Comparison of ENCODE assay signal across 16 cellular contexts in genomic region chr14:93832665-93833064, GRCh38. TPM values are rescaled to one million over a fixed set of nuclear protein-coding genes. Genes with fewer than 3 reads are reported as not detected.
DNase-seq lines count a peak whose midpoint lies in the region; ATAC-seq and TF ChIP-seq lines count a peak whose summit lies in the region.
"Had no signal": no experiment of that assay in that cellular context is flagged by ENCODE, and none has a peak within 500 bp of the region (broad histone marks: within the 10 kb centered on the region; RNA-seq: fewer than 3 reads in every experiment).

No MANE protein-coding gene starts in this region.

- H3K4me2 ChIP-seq in trophoblast cell (ENCODE audit: low read length): no peak overlapping the region

- H4K8ac ChIP-seq in trophoblast cell (ENCODE audit: low read depth, low read length): no peak overlapping the region

- H3K27ac Mint-ChIP-seq in activated CD8-positive, alpha-beta T cell treated with anti-CD3 and anti-CD28 coated beads for 36 hours: no peak overlapping the region
- H3K27ac Mint-ChIP-seq: activated naive CD4-positive, alpha-beta T cell treated with anti-CD3 and anti-CD28 coated beads for 36 hours had no signal

- DNase-seq in Ammon's horn (ENCODE audit: low spot score) (peak; percentile 25), NCI-H446 treated with DMSO at 0.1 percent for 48 hours (lab: John Stamatoyannopoulos, UW) (peak; percentile 77), left ventricle myocardium inferior (peak; percentile 48), trophoblast cell (no peak), HUDEP-2 (lab: John Stamatoyannopoulos, UW; ENCODE audit: unreplicated experiment in 76 of 76) (no peak), gastrocnemius medialis (no peak)
- DNase-seq in activated CD8-positive, alpha-beta T cell treated with anti-CD3 and anti-CD28 coated beads for 36 hours: no peak
- DNase-seq: activated naive CD4-positive, alpha-beta T cell treated with anti-CD3 and anti-CD28 coated beads for 36 hours; foreskin melanocyte; NCI-H2227 treated with DMSO at 0.1 percent for 48 hours had no signal

- TF ChIP-seq EP300 in Ishikawa (IDR thresholded peaks at IDR 0.05; ENCODE audit: borderline replicate concordance): no peak

- H3K9me3 Mint-ChIP-seq in activated CD8-positive, alpha-beta T cell treated with anti-CD3 and anti-CD28 coated beads for 36 hours: peaks cover 9% of the 10 kb centered on the region

- no peak overlapping the region for H2BK120ac ChIP-seq in trophoblast cell (ENCODE audit: insufficient read depth, low read length, poor library complexity)

- no peak overlapping the region for H3K14ac ChIP-seq in trophoblast cell (ENCODE audit: low read length)

- no peaks in the 10 kb centered on the region for H3K9me3 ChIP-seq in left ventricle myocardium inferior (replicated peaks)
- H3K9me3 ChIP-seq in trophoblast cell (ENCODE audit: insufficient read depth, low read depth, low read length): no peaks in the 10 kb centered on the region
- H3K9me3 ChIP-seq in gastrocnemius medialis: no peaks in the 10 kb centered on the region
- H3K9me3 ChIP-seq: Peyer's patch had no signal

- in situ Hi-C loops in gastrocnemius medialis (cut with MboI; ENCODE audit: low sequenced_read_pairs in 4 of 4): no loop called here

- CTCF ChIA-PET in activated CD8-positive, alpha-beta T cell treated with anti-CD3 and anti-CD28 coated beads for 36 hours (lab: Charles Lee): interaction anchor here (0.8 kb wide), 1 partner anchor 27 kb away, joined by 3 read pairs; no protein-coding TSS in a partner anchor

- H2BK12ac ChIP-seq in trophoblast cell (ENCODE audit: low read length): no peak overlapping the region

- H3K4me1 ChIP-seq in left ventricle myocardium inferior (no peaks in the 10 kb centered on the region), trophoblast cell (ENCODE audit: control insufficient read depth in 1 of 2, insufficient read depth in 2 of 2, low read length in 2 of 2) (peaks cover 0 to 4% of the 10 kb centered on the region in 2 experiments), gastrocnemius medialis (no peaks in the 10 kb centered on the region)
- H3K4me1 ChIP-seq: parathyroid adenoma, Peyer's patch had no signal

- H3K4me3 ChIP-seq in left ventricle myocardium inferior (no peak overlapping the region), trophoblast cell (ENCODE audit: low read depth, low read length) (no peak overlapping the region), gastrocnemius medialis (no peak overlapping the region)
- H3K4me3 ChIP-seq: cardiac muscle cell, Peyer's patch had no signal

- H2AFZ ChIP-seq in trophoblast cell (ENCODE audit: insufficient read depth, low read length, poor library complexity): no peak overlapping the region
- H2AFZ ChIP-seq: parathyroid adenoma had no signal

- H3K4ac ChIP-seq in trophoblast cell (ENCODE audit: low read depth, low read length): no peak overlapping the region

- peaks cover 7% of the 10 kb centered on the region for H3K27me3 Mint-ChIP-seq in activated CD8-positive, alpha-beta T cell treated with anti-CD3 and anti-CD28 coated beads for 36 hours

- POLR2A ChIA-PET in activated CD8-positive, alpha-beta T cell treated with anti-CD3 and anti-CD28 coated beads for 36 hours (lab: Charles Lee): no interaction called here

- intact Hi-C loops in left ventricle myocardium inferior (cut with micrococcal nuclease): no loop called here
- intact Hi-C loops in gastrocnemius medialis (cut with DNase I; ENCODE audit: low total_unique reads): no loop called here
- intact Hi-C loops in activated CD8-positive, alpha-beta T cell treated with anti-CD3 and anti-CD28 coated beads for 36 hours (cut with micrococcal nuclease): no loop called here

- no peaks in the 10 kb centered on the region for H3K36me3 ChIP-seq in left ventricle myocardium inferior
- no peaks in the 10 kb centered on the region for H3K36me3 ChIP-seq in trophoblast cell (ENCODE audit: control insufficient read depth in 1 of 2, insufficient read depth in 2 of 2, low read length in 2 of 2)
- H3K36me3 ChIP-seq in gastrocnemius medialis: no peaks in the 10 kb centered on the region
- H3K36me3 ChIP-seq: cardiac muscle cell, Peyer's patch had no signal

- H3K4me1 Mint-ChIP-seq in activated CD8-positive, alpha-beta T cell treated with anti-CD3 and anti-CD28 coated beads for 36 hours (ENCODE audit: low read depth): no peaks in the 10 kb centered on the region

- H2BK5ac ChIP-seq in trophoblast cell (ENCODE audit: low read depth, low read length, poor library complexity): no peak overlapping the region

- no peak overlapping the region for H4K91ac ChIP-seq in trophoblast cell (ENCODE audit: low read depth, low read length)

- WGBS in trophoblast cell (ENCODE audit: extremely low coverage, insufficient coverage, insufficient read length): no CpG with 5 or more reads among the region's 3 CpGs

- H3K36me3 Mint-ChIP-seq in activated CD8-positive, alpha-beta T cell treated with anti-CD3 and anti-CD28 coated beads for 36 hours (ENCODE audit: low read depth): no peaks in the 10 kb centered on the region

- H3K9ac ChIP-seq in trophoblast cell (ENCODE audit: low read length): no peak overlapping the region
- H3K9ac ChIP-seq: parathyroid adenoma had no signal

- no peak overlapping the region for H3K4me3 Mint-ChIP-seq in activated CD8-positive, alpha-beta T cell treated with anti-CD3 and anti-CD28 coated beads for 36 hours
- H3K4me3 Mint-ChIP-seq: activated naive CD4-positive, alpha-beta T cell treated with anti-CD3 and anti-CD28 coated beads for 36 hours had no signal

- H4K12ac ChIP-seq in trophoblast cell (ENCODE audit: low read depth, low read length): no peak overlapping the region

- no peaks in the 10 kb centered on the region for H3K79me1 ChIP-seq in trophoblast cell (ENCODE audit: low read length)

- peaks cover 35% of the 10 kb centered on the region for H3K27me3 ChIP-seq in left ventricle myocardium inferior (ENCODE audit: low read depth)
- H3K27me3 ChIP-seq in trophoblast cell (ENCODE audit: insufficient read depth, low read length): no peaks in the 10 kb centered on the region
- H3K27me3 ChIP-seq in gastrocnemius medialis: no peaks in the 10 kb centered on the region
- H3K27me3 ChIP-seq: cardiac muscle cell, Peyer's patch had no signal

- TF ChIP-seq CTCF in left ventricle myocardium inferior (IDR thresholded peaks at IDR 0.05; ENCODE audit: borderline replicate concordance): no peak
- TF ChIP-seq CTCF in gastrocnemius medialis (IDR thresholded peaks at IDR 0.05 in 4 of 5, conservative IDR thresholded peaks at IDR 0.05 in 1 of 5): no peak
- no peak for TF ChIP-seq CTCF in activated CD8-positive, alpha-beta T cell treated with anti-CD3 and anti-CD28 coated beads for 36 hours (IDR thresholded peaks at IDR 0.05)

- H3K23ac ChIP-seq in trophoblast cell (ENCODE audit: low read length): no peak overlapping the region

- no peaks in the 10 kb centered on the region for H3K79me2 ChIP-seq in trophoblast cell (ENCODE audit: control insufficient read depth, insufficient read depth, low read length, poor library complexity)
- H3K79me2 ChIP-seq: parathyroid adenoma had no signal

- H3K18ac ChIP-seq in trophoblast cell (ENCODE audit: low read length): no peak overlapping the region

- TF ChIP-seq POLR2A in gastrocnemius medialis (IDR thresholded peaks at IDR 0.05): no peak

- ATAC-seq in gastrocnemius medialis: no peak
- ATAC-seq in activated CD8-positive, alpha-beta T cell treated with anti-CD3 and anti-CD28 coated beads for 36 hours: no peak
- ATAC-seq: HCT116 had no signal

- no peak for TF ChIP-seq RAD21 in Ishikawa (IDR thresholded peaks at IDR 0.05; ENCODE audit: low read depth)

- H2AK5ac ChIP-seq in trophoblast cell (ENCODE audit: low read length): no peak overlapping the region

- H3K27ac ChIP-seq in left ventricle myocardium inferior (replicated peaks) (no peak overlapping the region), trophoblast cell (ENCODE audit: low read depth, low read length) (no peak overlapping the region), gastrocnemius medialis (no peak overlapping the region)
- H3K27ac ChIP-seq: cardiac muscle cell, parathyroid adenoma, Peyer's patch had no signal

TF ChIP-seq in Ishikawa, 13 proteins besides CTCF, POLR2A, EP300 and RAD21:
- TF ChIP-seq NFIC (IDR thresholded peaks at IDR 0.05) (peak; percentile 78), TAF1 (IDR thresholded peaks at IDR 0.05; ENCODE audit: low read depth) (no peak)

RNA-seq across cellular contexts. Expression of gene PRIMA1, which starts 44.4 kb away (rescaled TPM):
- total RNA-seq in left ventricle myocardium inferior: 7.3 TPM
- 0.18 and 0.21 TPM in 2 replicates for polyA plus RNA-seq in trophoblast cell (2013)
- 1 to 10 TPM in 1 of 4 donors, under 1 TPM in 2, not detected in 1; 0.09 to 1.0 (median 0.16) TPM for total RNA-seq in gastrocnemius medialis
- total RNA-seq in activated CD8-positive, alpha-beta T cell treated with anti-CD3 and anti-CD28 coated beads for 36 hours: not detected
- total RNA-seq: activated naive CD4-positive, alpha-beta T cell treated with anti-CD3 and anti-CD28 coated beads for 36 hours had no signal
- polyA plus RNA-seq: keratinocyte had no signal

Comparison
In these comparisons a context has a peak if more than half of its experiments do, and no peak if none do; other contexts are left out.
1. DNase-seq: peak in Ammon's horn (single experiment), NCI-H446 treated with DMSO at 0.1 percent for 48 hours (single experiment) and left ventricle myocardium inferior (single experiment); none in trophoblast cell (0 of 2), HUDEP-2 (0 of 76), gastrocnemius medialis (0 of 2) and activated CD8-positive, alpha-beta T cell treated with anti-CD3 and anti-CD28 coated beads for 36 hours (single experiment).